ENCODE assay signal across 1 cellular context in genomic region chr4:622071-622995, GRCh38.
TF ChIP-seq lines count a peak whose summit lies in the region.

No MANE protein-coding gene starts in this region.

TF ChIP-seq in WTC11, 78 proteins besides CTCF, POLR2A, EP300 and RAD21:
- TF ChIP-seq IRF1 (CRISPR knock-in tag; IDR thresholded peaks at IDR 0.05), result no peak
- TF ChIP-seq MYBL2 (CRISPR knock-in tag; IDR thresholded peaks at IDR 0.05), result no peak
- TF ChIP-seq GRHL2 (CRISPR knock-in tag; IDR thresholded peaks at IDR 0.05; ENCODE audit: insufficient replicate concordance, severe bottlenecking), result no peak
- TF ChIP-seq ZNF263 (CRISPR knock-in tag; IDR thresholded peaks at IDR 0.05; ENCODE audit: low read depth), result no peak
